1 cellular context compared by ENCODE assay signal in the genomic region with DNA sequence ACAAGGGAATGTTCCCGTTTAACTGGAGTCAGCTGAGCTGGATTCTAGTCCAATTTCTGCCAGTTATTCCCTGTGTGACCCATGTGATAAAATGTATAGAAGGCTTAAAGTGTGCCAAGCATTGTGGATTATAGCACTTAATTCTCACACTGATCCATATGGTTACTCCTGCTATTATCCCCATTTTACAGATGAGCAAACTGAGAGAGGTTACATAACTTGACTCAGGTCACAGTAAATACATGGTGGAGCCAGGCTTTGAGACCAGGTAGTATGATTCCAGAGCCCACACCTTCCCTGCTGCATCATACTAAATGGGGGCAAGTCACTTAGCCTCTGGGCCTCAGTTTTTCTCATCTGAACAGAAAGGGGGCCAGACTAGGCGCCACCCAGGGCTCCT.
TF ChIP-seq lines count a peak whose summit lies in the region.

No MANE protein-coding gene starts in this region.

TF ChIP-seq in A549, 52 proteins besides CTCF, POLR2A, EP300 and RAD21:
- TF ChIP-seq RNF2 (IDR thresholded peaks at IDR 0.05; ENCODE audit: borderline replicate concordance, low read depth) (no peak), NFE2L2 (conservative IDR thresholded peaks at IDR 0.05; ENCODE audit: low read length) (no peak), RARB (CRISPR knock-in tag; IDR thresholded peaks at IDR 0.05) (no peak), KDM1A (IDR thresholded peaks at IDR 0.05; ENCODE audit: low read depth) (peak; percentile 57; the same call in 1 of the 2 replicates)
